In the genomic region with DNA sequence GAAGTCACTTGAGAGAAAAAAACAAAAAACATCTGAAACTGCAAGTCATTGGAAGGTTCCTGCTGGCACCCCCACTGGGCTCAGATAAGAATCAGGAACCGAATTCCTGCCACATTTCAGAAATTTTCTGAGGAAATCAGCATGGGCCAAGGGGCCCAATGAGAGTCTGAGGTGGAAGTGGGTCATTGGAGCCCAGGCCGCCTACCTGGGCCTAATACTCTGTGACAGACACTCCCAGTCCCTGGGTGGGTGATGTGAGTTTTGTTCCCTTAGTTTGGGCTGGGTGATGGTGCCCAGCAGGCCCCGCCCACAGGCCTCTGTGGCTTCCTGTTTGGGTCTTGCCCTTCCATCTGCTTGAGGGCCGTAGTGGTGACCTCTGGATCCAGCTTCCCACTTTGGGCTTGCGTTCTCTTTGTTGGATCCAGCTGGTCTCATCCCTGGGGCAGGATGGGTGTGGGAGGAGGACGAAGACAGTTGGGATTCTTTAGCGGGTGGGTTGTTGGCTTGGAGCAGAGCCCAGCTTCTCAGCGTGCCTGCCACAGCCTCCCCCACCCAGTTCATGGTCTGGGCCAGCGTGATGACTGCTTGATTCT, we compare ENCODE assay signal across 18 cellular contexts. TPM values are rescaled to one million over a fixed set of nuclear protein-coding genes. Genes with fewer than 3 reads are reported as not detected.
DNase-seq lines count a peak whose midpoint lies in the region; ATAC-seq and TF ChIP-seq lines count a peak whose summit lies in the region.
"Had no signal": no experiment of that assay in that cellular context is flagged by ENCODE, and none has a peak within 500 bp of the region (broad histone marks: within the 10 kb centered on the region; RNA-seq: fewer than 3 reads in every experiment).

No MANE protein-coding gene starts in this region.

- no peak overlapping the region for H3K27ac Mint-ChIP-seq in activated naive CD8-positive, alpha-beta T cell treated with anti-CD3 and anti-CD28 coated beads for 36 hours
- H3K27ac Mint-ChIP-seq in CD8-positive, alpha-beta T cell: no peak overlapping the region
- H3K27ac Mint-ChIP-seq: activated T-cell treated with anti-CD3 and anti-CD28 coated beads, Interleukin-2, amount 50 U/mL, for 72 hours had no signal

- DNase-seq in BJ (ENCODE audit: low read depth) (peak; percentile 77), fibroblast of villous mesenchyme (ENCODE audit: low read depth) (peak; percentile 76), skeletal muscle cell (ENCODE audit: low read depth) (peak; percentile 45), SJCRH30 (no peak)
- DNase-seq in activated naive CD8-positive, alpha-beta T cell treated with anti-CD3 and anti-CD28 coated beads for 36 hours: no peak
- DNase-seq in CD8-positive, alpha-beta T cell: no peak
- DNase-seq in activated T-cell treated with anti-CD3 and anti-CD28 coated beads, Interleukin-2, amount 50 U/mL, for 1 hour: no peak
- DNase-seq: activated T-cell treated with anti-CD3 and anti-CD28 coated beads, Interleukin-2, amount 50 U/mL, for 72 hours; HCEC 1CT; NCI-H2227 treated with DMSO at 0.1 percent for 48 hours; ovary; stimulated activated CD4-positive, alpha-beta T cell treated with anti-CD3 and anti-CD28 coated beads, Interleukin-4, amount 100 ng/mL, for 4 hours had no signal

- no peak for ATAC-seq in CD8-positive, alpha-beta T cell
- ATAC-seq: activated T-cell treated with anti-CD3 and anti-CD28 coated beads, Interleukin-2, amount 50 U/mL, for 72 hours; esophagus mucosa had no signal

- H3K4me3 ChIP-seq in BJ (ENCODE audit: low read depth, low read length): no peak overlapping the region
- no peak overlapping the region for H3K4me3 ChIP-seq in fibroblast of villous mesenchyme (ENCODE audit: low read depth, low read length)
- H3K4me3 ChIP-seq in skeletal muscle cell (ENCODE audit: low read depth, low read length): no peak overlapping the region
- H3K4me3 ChIP-seq in CD8-positive, alpha-beta T cell (ENCODE audit: low read depth, low read length): no peak overlapping the region
- no peak overlapping the region for H3K4me3 ChIP-seq in SJCRH30
- H3K4me3 ChIP-seq: ovary had no signal

- POLR2A ChIA-PET in BJ (lab: Charles Lee): interaction anchor here (0.8 to 1.2 kb wide), 2 partner anchors 13 to 15 kb away, joined by 4 read pairs; no protein-coding TSS in a partner anchor
- POLR2A ChIA-PET in CD8-positive, alpha-beta T cell (lab: Charles Lee): no interaction called here

- TF ChIP-seq CTCF in BJ (IDR thresholded peaks at IDR 0.05; ENCODE audit: insufficient read depth, low read depth, low read length) (no peak), fibroblast of villous mesenchyme (IDR thresholded peaks at IDR 0.05; ENCODE audit: insufficient read depth, low read depth, low read length) (no peak)
- no peak for TF ChIP-seq CTCF in CD8-positive, alpha-beta T cell (IDR thresholded peaks at IDR 0.05)

- no peaks in the 10 kb centered on the region for H3K36me3 Mint-ChIP-seq in activated naive CD8-positive, alpha-beta T cell treated with anti-CD3 and anti-CD28 coated beads for 36 hours
- H3K36me3 Mint-ChIP-seq in CD8-positive, alpha-beta T cell: no peaks in the 10 kb centered on the region
- H3K36me3 Mint-ChIP-seq: brain had no signal

- no peaks in the 10 kb centered on the region for H3K4me1 Mint-ChIP-seq in activated naive CD8-positive, alpha-beta T cell treated with anti-CD3 and anti-CD28 coated beads for 36 hours
- H3K4me1 Mint-ChIP-seq in CD8-positive, alpha-beta T cell (ENCODE audit: low read depth): no peaks in the 10 kb centered on the region

- intact Hi-C loops in CD8-positive, alpha-beta T cell (cut with DNase I, micrococcal nuclease): no loop called here

- no peak overlapping the region for H3K4me3 Mint-ChIP-seq in activated naive CD8-positive, alpha-beta T cell treated with anti-CD3 and anti-CD28 coated beads for 36 hours
- H3K4me3 Mint-ChIP-seq in CD8-positive, alpha-beta T cell: no peak overlapping the region
- H3K4me3 Mint-ChIP-seq: activated T-cell treated with anti-CD3 and anti-CD28 coated beads, Interleukin-2, amount 50 U/mL, for 72 hours; brain had no signal

- no peaks in the 10 kb centered on the region for H3K36me3 ChIP-seq in BJ (ENCODE audit: control insufficient read depth, insufficient read depth, low read length)
- no peaks in the 10 kb centered on the region for H3K36me3 ChIP-seq in CD8-positive, alpha-beta T cell (ENCODE audit: insufficient read depth, low read length)
- H3K36me3 ChIP-seq in SJCRH30: no peaks in the 10 kb centered on the region
- H3K36me3 ChIP-seq: ovary had no signal

- H3K27me3 ChIP-seq in BJ (ENCODE audit: control insufficient read depth, insufficient read depth, low read length) (no peaks in the 10 kb centered on the region), SJCRH30 (no peaks in the 10 kb centered on the region)
- no peaks in the 10 kb centered on the region for H3K27me3 ChIP-seq in CD8-positive, alpha-beta T cell (ENCODE audit: insufficient read depth, low read length)
- H3K27me3 ChIP-seq: ovary had no signal

- H3K4me1 ChIP-seq in CD8-positive, alpha-beta T cell (ENCODE audit: insufficient read depth, low read length): no peaks in the 10 kb centered on the region
- peaks cover 5% of the 10 kb centered on the region; the same call in 1 of the 2 replicates for H3K4me1 ChIP-seq in SJCRH30

- no peak overlapping the region for H3K27ac ChIP-seq in CD8-positive, alpha-beta T cell (ENCODE audit: low read depth, low read length)
- no peak overlapping the region for H3K27ac ChIP-seq in SJCRH30
- H3K27ac ChIP-seq: C4-2B, KMS-11, ovary, VCaP had no signal

- CTCF ChIA-PET in BJ (lab: Yijun Ruan, JAX): interaction anchor here (0.6 to 1.6 kb wide), 7 partner anchors 13 to 805 kb away, joined by 3 to 4 read pairs (median 3); no protein-coding TSS in a partner anchor
- CTCF ChIA-PET in CD8-positive, alpha-beta T cell (lab: Charles Lee): no interaction called here

- no peaks in the 10 kb centered on the region for H3K9me3 Mint-ChIP-seq in activated naive CD8-positive, alpha-beta T cell treated with anti-CD3 and anti-CD28 coated beads for 36 hours
- H3K9me3 Mint-ChIP-seq in CD8-positive, alpha-beta T cell: no peaks in the 10 kb centered on the region
- H3K9me3 Mint-ChIP-seq: activated T-cell treated with anti-CD3 and anti-CD28 coated beads, Interleukin-2, amount 50 U/mL, for 72 hours; brain had no signal

- H3K27me3 Mint-ChIP-seq in activated naive CD8-positive, alpha-beta T cell treated with anti-CD3 and anti-CD28 coated beads for 36 hours: peaks cover 3% of the 10 kb centered on the region
- peaks cover 9% of the 10 kb centered on the region for H3K27me3 Mint-ChIP-seq in CD8-positive, alpha-beta T cell (ENCODE audit: low read depth)
- H3K27me3 Mint-ChIP-seq: brain had no signal

- H3K9me3 ChIP-seq in CD8-positive, alpha-beta T cell (ENCODE audit: low read length): no peaks in the 10 kb centered on the region
- H3K9me3 ChIP-seq in SJCRH30 (replicated peaks): no peaks in the 10 kb centered on the region

TF ChIP-seq in PFSK-1, 5 proteins besides CTCF, POLR2A, EP300 and RAD21:
- TF ChIP-seq SIN3A (IDR thresholded peaks at IDR 0.05; ENCODE audit: borderline replicate concordance, insufficient read depth, low read length) (no peak), POLR2AphosphoS5 (IDR thresholded peaks at IDR 0.05; ENCODE audit: low read depth, low read length) (no peak), FOXP2 (optimal IDR thresholded peaks at IDR 0.05; ENCODE audit: borderline replicate concordance, extremely low read depth, extremely low read length, insufficient read depth) (peak; percentile 58), TAF1 (IDR thresholded peaks at IDR 0.05; ENCODE audit: borderline replicate concordance, insufficient read depth, low read length) (no peak)
- TF ChIP-seq, protein P1, sequence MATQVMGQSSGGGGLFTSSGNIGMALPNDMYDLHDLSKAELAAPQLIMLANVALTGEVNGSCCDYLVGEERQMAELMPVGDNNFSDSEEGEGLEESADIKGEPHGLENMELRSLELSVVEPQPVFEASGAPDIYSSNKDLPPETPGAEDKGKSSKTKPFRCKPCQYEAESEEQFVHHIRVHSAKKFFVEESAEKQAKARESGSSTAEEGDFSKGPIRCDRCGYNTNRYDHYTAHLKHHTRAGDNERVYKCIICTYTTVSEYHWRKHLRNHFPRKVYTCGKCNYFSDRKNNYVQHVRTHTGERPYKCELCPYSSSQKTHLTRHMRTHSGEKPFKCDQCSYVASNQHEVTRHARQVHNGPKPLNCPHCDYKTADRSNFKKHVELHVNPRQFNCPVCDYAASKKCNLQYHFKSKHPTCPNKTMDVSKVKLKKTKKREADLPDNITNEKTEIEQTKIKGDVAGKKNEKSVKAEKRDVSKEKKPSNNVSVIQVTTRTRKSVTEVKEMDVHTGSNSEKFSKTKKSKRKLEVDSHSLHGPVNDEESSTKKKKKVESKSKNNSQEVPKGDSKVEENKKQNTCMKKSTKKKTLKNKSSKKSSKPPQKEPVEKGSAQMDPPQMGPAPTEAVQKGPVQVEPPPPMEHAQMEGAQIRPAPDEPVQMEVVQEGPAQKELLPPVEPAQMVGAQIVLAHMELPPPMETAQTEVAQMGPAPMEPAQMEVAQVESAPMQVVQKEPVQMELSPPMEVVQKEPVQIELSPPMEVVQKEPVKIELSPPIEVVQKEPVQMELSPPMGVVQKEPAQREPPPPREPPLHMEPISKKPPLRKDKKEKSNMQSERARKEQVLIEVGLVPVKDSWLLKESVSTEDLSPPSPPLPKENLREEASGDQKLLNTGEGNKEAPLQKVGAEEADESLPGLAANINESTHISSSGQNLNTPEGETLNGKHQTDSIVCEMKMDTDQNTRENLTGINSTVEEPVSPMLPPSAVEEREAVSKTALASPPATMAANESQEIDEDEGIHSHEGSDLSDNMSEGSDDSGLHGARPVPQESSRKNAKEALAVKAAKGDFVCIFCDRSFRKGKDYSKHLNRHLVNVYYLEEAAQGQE (IDR thresholded peaks at IDR 0.05; ENCODE audit: insufficient read depth in 1 of 2, low read depth in 2 of 2, low read length in 2 of 2): no peak

RNA-seq across cellular contexts. Expression of a gene that starts 40.7 kb away (rescaled TPM):
- polyA plus RNA-seq in BJ (2011; rRNA removed): 143 and 147 TPM in 2 replicates
- polyA minus RNA-seq in BJ (2011; rRNA and poly(A)+ RNA removed): 108 and 132 TPM in 2 replicates
- polyA plus RNA-seq in PFSK-1 (2012; ENCODE audit: insufficient read length, low read depth): 122 TPM
- 72.5 and 76.4 TPM in 2 replicates for total RNA-seq in fibroblast of villous mesenchyme
- total RNA-seq in activated naive CD8-positive, alpha-beta T cell treated with anti-CD3 and anti-CD28 coated beads for 36 hours: under 1 TPM in 1 of 2 experiments, not detected in 1; 0.04 TPM
- total RNA-seq in CD8-positive, alpha-beta T cell: under 1 TPM; 0.06 to 0.24 TPM
- 43.9 and 45.0 TPM in 2 replicates for total RNA-seq in SJCRH30 (2014; rRNA removed; shearing (Covaris generic))
- total RNA-seq: activated T-cell treated with anti-CD3 and anti-CD28 coated beads, Interleukin-2, amount 50 U/mL, for 72 hours had no signal

Comparison
In these comparisons a context has a peak if more than half of its experiments do, and no peak if none do; other contexts are left out.
1. DNase-seq: peak in BJ (single experiment), fibroblast of villous mesenchyme (single experiment) and skeletal muscle cell (single experiment); none in activated naive CD8-positive, alpha-beta T cell treated with anti-CD3 and anti-CD28 coated beads for 36 hours (single experiment), CD8-positive, alpha-beta T cell (0 of 7), SJCRH30 (0 of 2) and activated T-cell treated with anti-CD3 and anti-CD28 coated beads, Interleukin-2, amount 50 U/mL, for 1 hour (single experiment).
2. RNA of a gene that starts 40.7 kb away (total RNA-seq): 72.5 to 76.4 TPM in fibroblast of villous mesenchyme and 43.9 to 45.0 TPM in SJCRH30; 0.06 to 0.24 TPM in CD8-positive, alpha-beta T cell and 0.04 TPM in activated naive CD8-positive, alpha-beta T cell treated with anti-CD3 and anti-CD28 coated beads for 36 hours; every median in the first group is over 10 times any median in the second.